In the genomic region with DNA sequence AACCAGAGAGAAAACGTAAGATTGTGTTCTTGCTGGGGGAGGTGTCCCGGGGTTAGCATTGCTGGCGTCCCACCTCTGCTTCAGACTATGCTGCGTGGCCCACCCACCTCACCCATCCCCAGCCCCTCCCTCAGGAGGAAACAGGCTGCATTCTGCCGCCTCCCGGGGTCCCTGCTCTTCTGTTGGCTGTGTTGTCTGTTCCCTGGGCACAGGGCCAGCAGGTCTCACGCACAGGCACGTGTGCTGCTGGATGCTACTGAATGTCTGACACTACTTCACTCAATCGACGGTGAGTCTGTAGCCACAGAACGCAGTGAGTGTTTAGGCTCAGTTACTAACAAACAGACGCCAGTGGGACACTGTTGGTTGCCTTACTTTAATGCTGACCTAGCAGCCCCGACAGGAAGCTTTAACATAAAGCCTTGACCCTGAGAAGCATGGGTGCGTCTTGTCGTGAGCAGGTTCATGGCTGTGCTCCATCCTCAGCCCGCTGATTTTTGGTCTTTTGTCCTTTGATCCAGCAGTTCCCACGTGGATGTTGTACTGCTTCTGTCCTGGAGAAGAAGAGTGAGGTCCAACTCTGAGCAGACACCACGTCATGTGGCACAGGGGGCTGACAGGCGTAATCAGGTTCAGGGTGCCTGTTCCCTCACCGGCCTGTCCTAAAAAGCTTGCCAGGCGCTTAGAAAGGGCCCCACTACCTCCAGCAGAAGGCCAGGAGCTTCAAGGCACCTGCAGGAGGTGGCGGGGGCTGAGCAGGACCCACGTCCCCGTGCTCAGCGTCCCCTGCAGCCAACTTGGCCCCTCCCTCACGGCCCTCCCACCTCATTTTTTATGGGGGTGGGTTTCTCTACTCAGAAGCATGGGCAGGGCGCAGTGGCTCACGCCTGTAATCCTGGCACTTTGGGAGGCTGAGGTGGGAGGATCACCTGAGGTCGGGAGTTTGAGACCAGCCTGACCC, we compare ENCODE assay signal across 13 cellular contexts. TPM values are rescaled to one million over a fixed set of nuclear protein-coding genes. Genes with fewer than 3 reads are reported as not detected.
DNase-seq lines count a peak whose midpoint lies in the region; ATAC-seq and TF ChIP-seq lines count a peak whose summit lies in the region.
"Had no signal": no experiment of that assay in that cellular context is flagged by ENCODE, and none has a peak within 500 bp of the region (broad histone marks: within the 10 kb centered on the region; RNA-seq: fewer than 3 reads in every experiment).

No MANE protein-coding gene starts in this region.

- H3K27me3 ChIP-seq in fibroblast of lung (ENCODE audit: control insufficient read depth, insufficient read depth, low read length) (no peaks in the 10 kb centered on the region), psoas muscle (ENCODE audit: insufficient read depth in 3 of 3, low read length in 2 of 3) (no peaks in the 10 kb centered on the region), lower lobe of right lung (ENCODE audit: low read depth) (no peaks in the 10 kb centered on the region)
- H3K27me3 ChIP-seq: breast epithelium had no signal

- no peak overlapping the region for H3K4me3 ChIP-seq in HEK293 (ENCODE audit: low read depth, low read length)
- H3K4me3 ChIP-seq in fibroblast of lung (replicated peaks in 1 of 4; ENCODE audit: control extremely low read depth in 1 of 4, insufficient read depth in 1 of 4, low read depth in 3 of 4, low read length in 4 of 4), result no peak overlapping the region
- H3K4me3 ChIP-seq in psoas muscle, result no peak overlapping the region
- H3K4me3 ChIP-seq in lower lobe of right lung, result no peak overlapping the region
- H3K4me3 ChIP-seq: breast epithelium, HAP-1 had no signal

- WGBS in psoas muscle, 3 donors, result 70% methylated on average over 29 of the region's 29 CpGs

- H4K20me1 ChIP-seq in fibroblast of lung (ENCODE audit: control insufficient read depth, extremely low read depth, insufficient read depth, low read length), result peaks cover 1% of the 10 kb centered on the region

- no peaks in the 10 kb centered on the region for H3K79me2 ChIP-seq in fibroblast of lung (ENCODE audit: control insufficient read depth, insufficient read depth, low read length)

- CTCF ChIA-PET in HEK293 (lab: Yijun Ruan, JAX), result interaction anchor here (0.6 kb wide), 1 partner anchor 258 kb away, joined by 4 read pairs; no protein-coding TSS in a partner anchor

- no peak overlapping the region for H3K9ac ChIP-seq in fibroblast of lung (ENCODE audit: insufficient read depth, low read length)

- H3K9me3 ChIP-seq in HEK293 (ENCODE audit: control insufficient read depth, insufficient read depth, low read depth, low read length), result no peaks in the 10 kb centered on the region
- H3K9me3 ChIP-seq in fibroblast of lung (ENCODE audit: control insufficient read depth, insufficient read depth, low read depth, low read length), result no peaks in the 10 kb centered on the region
- H3K9me3 ChIP-seq in psoas muscle, result no peaks in the 10 kb centered on the region
- H3K9me3 ChIP-seq in lower lobe of right lung, result no peaks in the 10 kb centered on the region
- H3K9me3 ChIP-seq: breast epithelium, Caco-2, HAP-1 had no signal

- peaks cover 0 to 93% of the 10 kb centered on the region in 2 experiments; a peak in 2 of 3 replicates for H3K36me3 ChIP-seq in HEK293 (ENCODE audit: control insufficient read depth in 2 of 2, insufficient read depth in 1 of 2, low read length in 2 of 2)
- H3K36me3 ChIP-seq in fibroblast of lung (ENCODE audit: control insufficient read depth, insufficient read depth, low read length), result peaks cover 41% of the 10 kb centered on the region
- peaks cover 5 to 82% of the 10 kb centered on the region in 2 donors for H3K36me3 ChIP-seq in psoas muscle (ENCODE audit: insufficient read depth in 1 of 2, low read depth in 1 of 2)
- H3K36me3 ChIP-seq in lower lobe of right lung, result peaks cover 94% of the 10 kb centered on the region

- POLR2A ChIA-PET in HEK293 (lab: Yijun Ruan, JAX), result no interaction called here

- intact Hi-C loops in psoas muscle (cut with DNase I), result no loop called here
- intact Hi-C loops in lower lobe of right lung (cut with DNase I), result no loop called here

- H3K27ac ChIP-seq in HEK293 (ENCODE audit: extremely low read depth, low read depth, low read length) (no peak overlapping the region), fibroblast of lung (ENCODE audit: insufficient read depth, low read length) (peak overlapping the region; percentile 64), psoas muscle (peak overlapping the region; percentile 30), lower lobe of right lung (no peak overlapping the region)

- no peaks in the 10 kb centered on the region for H3K4me1 ChIP-seq in HEK293 (ENCODE audit: control insufficient read depth, insufficient read depth, low read length)
- H3K4me1 ChIP-seq in fibroblast of lung (ENCODE audit: control insufficient read depth, extremely low read depth, insufficient read depth, low read length), result peaks cover 9% of the 10 kb centered on the region
- peaks cover 4% of the 10 kb centered on the region for H3K4me1 ChIP-seq in psoas muscle
- H3K4me1 ChIP-seq in lower lobe of right lung, result peaks cover 9% of the 10 kb centered on the region
- H3K4me1 ChIP-seq: breast epithelium, Caco-2, HAP-1 had no signal

- no peak overlapping the region for H3K4me2 ChIP-seq in fibroblast of lung (ENCODE audit: extremely low read depth, insufficient read depth, low read length)

- TF ChIP-seq CTCF in HEK293 (tag by site-specific recombination; IDR thresholded peaks at IDR 0.05), result no peak
- TF ChIP-seq CTCF in fibroblast of lung (conservative IDR thresholded peaks at IDR 0.05 in 1 of 2, IDR thresholded peaks at IDR 0.05 in 1 of 2; ENCODE audit: low read depth in 1 of 2, low read length in 2 of 2), result no peak
- no peak for TF ChIP-seq CTCF in psoas muscle (IDR thresholded peaks at IDR 0.05)
- no peak for TF ChIP-seq CTCF in lower lobe of right lung (IDR thresholded peaks at IDR 0.05)

- ATAC-seq in psoas muscle, result no peak
- no peak for ATAC-seq in lower lobe of right lung
- ATAC-seq in HG02610 (IDR thresholded peaks at IDR 0.05; ENCODE audit: unreplicated experiment), result no peak
- ATAC-seq: natural killer cell treated with Interleukin-12 subunit alpha and Interleukin-12 subunit beta and Interleukin-15 and Interleukin-18, amount 100 ng/mL, for 72 hours had no signal

- H2AFZ ChIP-seq in fibroblast of lung (ENCODE audit: low read length), result no peak overlapping the region

- peak; percentile 62 for DNase-seq in NCI-H2171 (lab: John Stamatoyannopoulos, UW)
- peak; percentile 39 to 48 for DNase-seq in fibroblast of lung (ENCODE audit: low read depth in 2 of 2)
- no peak for DNase-seq in psoas muscle
- DNase-seq in HK-2 (ENCODE audit: unreplicated experiment), result no peak
- no peak for DNase-seq in lower lobe of right lung
- DNase-seq in activated CD4-positive, alpha-beta T cell treated with anti-CD3 and anti-CD28 coated beads, Interleukin-2, amount 50 U/mL, for 4 hours, result no peak
- DNase-seq: Caco-2, NCI-H2081 treated with DMSO at 0.1 percent for 48 hours had no signal

TF ChIP-seq in HEK293, 187 proteins besides CTCF, POLR2A, EP300 and RAD21 (continues in another document):
- TF ChIP-seq MZF1 (tag by site-specific recombination; IDR thresholded peaks at IDR 0.05; ENCODE audit: borderline replicate concordance) (no peak), PRDM10 (tag by site-specific recombination; IDR thresholded peaks at IDR 0.05) (no peak), ZNF211 (tag by site-specific recombination; IDR thresholded peaks at IDR 0.05; ENCODE audit: low read depth) (no peak), SP2 (tag by site-specific recombination; IDR thresholded peaks at IDR 0.05) (no peak)
- TF ChIP-seq, protein P1, sequence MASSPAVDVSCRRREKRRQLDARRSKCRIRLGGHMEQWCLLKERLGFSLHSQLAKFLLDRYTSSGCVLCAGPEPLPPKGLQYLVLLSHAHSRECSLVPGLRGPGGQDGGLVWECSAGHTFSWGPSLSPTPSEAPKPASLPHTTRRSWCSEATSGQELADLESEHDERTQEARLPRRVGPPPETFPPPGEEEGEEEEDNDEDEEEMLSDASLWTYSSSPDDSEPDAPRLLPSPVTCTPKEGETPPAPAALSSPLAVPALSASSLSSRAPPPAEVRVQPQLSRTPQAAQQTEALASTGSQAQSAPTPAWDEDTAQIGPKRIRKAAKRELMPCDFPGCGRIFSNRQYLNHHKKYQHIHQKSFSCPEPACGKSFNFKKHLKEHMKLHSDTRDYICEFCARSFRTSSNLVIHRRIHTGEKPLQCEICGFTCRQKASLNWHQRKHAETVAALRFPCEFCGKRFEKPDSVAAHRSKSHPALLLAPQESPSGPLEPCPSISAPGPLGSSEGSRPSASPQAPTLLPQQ (tag by site-specific recombination; IDR thresholded peaks at IDR 0.05), result no peak

RNA-seq across cellular contexts. Expression of gene NAXD, which starts 26.0 kb away (rescaled TPM):
- total RNA-seq in fibroblast of lung (22.3 and 34.0 TPM in 2 replicates), psoas muscle (10 to 100 TPM; 29.2 to 59.2 (median 29.7) TPM), lower lobe of right lung (27.4 TPM)
- polyA plus RNA-seq in fibroblast of lung (22.4 and 22.8 TPM in 2 replicates), psoas muscle (10 to 100 TPM; 26.0 to 36.7 (median 29.6) TPM)
- 19.8 and 20.7 TPM in 2 replicates for polyA plus RNA-seq in fibroblast of lung (2012)
- polyA minus RNA-seq in fibroblast of lung (ENCODE audit: low replicate concordance), result 14.5 and 23.8 TPM in 2 replicates

Comparison
In these comparisons a context has a peak if more than half of its experiments do, and no peak if none do; other contexts are left out.
1. H3K27ac ChIP-seq: peak in fibroblast of lung (single experiment) and psoas muscle (single experiment); none in HEK293 (single experiment) and lower lobe of right lung (single experiment).
2. DNase-seq: peak in NCI-H2171 (single experiment) and fibroblast of lung (2 of 2); none in psoas muscle (0 of 2), HK-2 (single experiment), lower lobe of right lung (single experiment) and activated CD4-positive, alpha-beta T cell treated with anti-CD3 and anti-CD28 coated beads, Interleukin-2, amount 50 U/mL, for 4 hours (0 of 2).